Comparison of ENCODE assay signal across 16 cellular contexts in the genomic region with DNA sequence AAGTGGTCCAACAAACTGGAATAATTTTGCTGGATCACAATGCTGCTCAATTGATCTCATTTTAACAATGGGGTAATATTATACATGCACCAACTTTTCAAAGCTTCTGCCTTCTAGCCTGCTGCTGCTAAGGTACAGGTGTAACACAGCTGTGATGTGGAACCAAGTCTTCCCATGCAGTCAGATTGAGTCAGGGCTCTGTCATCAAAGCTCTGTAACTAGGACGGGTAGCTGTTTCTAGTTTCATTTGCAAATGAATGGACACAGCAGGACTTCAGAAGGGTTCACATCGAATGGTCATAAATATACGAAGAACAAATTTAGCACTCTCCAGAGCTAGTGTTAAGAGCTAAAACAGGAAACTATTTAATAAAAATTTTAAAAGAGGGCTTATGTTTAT.
"Had no signal": no experiment of that assay in that cellular context is flagged by ENCODE, and none has a peak within 500 bp of the region (broad histone marks: within the 10 kb centered on the region; RNA-seq: fewer than 3 reads in every experiment).

No MANE protein-coding gene starts in this region.

- DNase-seq: effector memory CD4-positive, alpha-beta T cell; glutamatergic neuron; mucosa of descending colon; naive thymus-derived CD8-positive, alpha-beta T cell; psoas muscle; retina; right lobe of liver; stimulated activated CD4-positive, alpha-beta T cell treated with anti-CD3 and anti-CD28 coated beads, Interleukin-4, amount 100 ng/mL, for 1 hour; stimulated activated CD8-positive, alpha-beta memory T cell treated with anti-CD3 and anti-CD28 coated beads, Interleukin-4, amount 100 ng/mL, for 48 hours; tibial artery; upper lobe of left lung; uterus had no signal

- ATAC-seq: gastroesophageal sphincter; mucosa of descending colon; naive thymus-derived CD8-positive, alpha-beta T cell; psoas muscle; right lobe of liver; stimulated activated memory B cell treated with anti-CD40 and anti-IgM and Interleukin-4, amounts not matched to agents 10 μg/mL and 1 μg/mL and 100 μg/mL, for 72 hours had no signal

- H3K4me3 ChIP-seq: coronary artery, esophagus muscularis mucosa, gastroesophageal sphincter, mucosa of descending colon, psoas muscle, right lobe of liver, tibial artery, upper lobe of left lung, uterus had no signal
